In the genomic region with DNA sequence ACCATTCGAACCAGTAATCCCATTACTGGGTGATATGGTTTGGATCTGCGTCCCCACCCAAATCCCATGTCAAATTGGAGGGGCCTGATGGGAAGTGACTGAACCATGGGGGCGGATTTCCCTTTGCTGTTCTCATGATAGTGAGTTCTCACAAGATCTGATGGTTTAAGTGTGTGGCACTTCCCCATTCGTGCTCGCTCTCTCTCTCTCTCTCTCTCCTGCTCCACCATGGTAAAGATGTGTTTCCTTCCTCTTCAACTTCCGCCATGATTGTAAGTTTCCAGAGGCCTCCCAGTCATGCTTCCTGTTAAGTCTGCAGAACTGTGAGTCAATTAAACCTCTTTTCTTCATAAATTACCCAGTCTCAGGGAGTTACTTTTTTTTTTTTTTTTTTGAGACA, we compare ENCODE assay signal across 1 cellular context.
TF ChIP-seq lines count a peak whose summit lies in the region.

No MANE protein-coding gene starts in this region.

TF ChIP-seq in K562, 482 proteins besides CTCF, POLR2A, EP300 and RAD21 (continued from another document):
- TF ChIP-seq, protein P1, sequence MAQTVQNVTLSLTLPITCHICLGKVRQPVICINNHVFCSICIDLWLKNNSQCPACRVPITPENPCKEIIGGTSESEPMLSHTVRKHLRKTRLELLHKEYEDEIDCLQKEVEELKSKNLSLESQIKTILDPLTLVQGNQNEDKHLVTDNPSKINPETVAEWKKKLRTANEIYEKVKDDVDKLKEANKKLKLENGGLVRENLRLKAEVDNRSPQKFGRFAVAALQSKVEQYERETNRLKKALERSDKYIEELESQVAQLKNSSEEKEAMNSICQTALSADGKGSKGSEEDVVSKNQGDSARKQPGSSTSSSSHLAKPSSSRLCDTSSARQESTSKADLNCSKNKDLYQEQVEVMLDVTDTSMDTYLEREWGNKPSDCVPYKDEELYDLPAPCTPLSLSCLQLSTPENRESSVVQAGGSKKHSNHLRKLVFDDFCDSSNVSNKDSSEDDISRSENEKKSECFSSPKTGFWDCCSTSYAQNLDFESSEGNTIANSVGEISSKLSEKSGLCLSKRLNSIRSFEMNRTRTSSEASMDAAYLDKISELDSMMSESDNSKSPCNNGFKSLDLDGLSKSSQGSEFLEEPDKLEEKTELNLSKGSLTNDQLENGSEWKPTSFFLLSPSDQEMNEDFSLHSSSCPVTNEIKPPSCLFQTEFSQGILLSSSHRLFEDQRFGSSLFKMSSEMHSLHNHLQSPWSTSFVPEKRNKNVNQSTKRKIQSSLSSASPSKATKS (CRISPR knock-in tag; IDR thresholded peaks at IDR 0.05): no peak
